10 cellular contexts compared by ENCODE assay signal in genomic region chr19:29872224-29872731, GRCh38.
A peak's percentile ranks its signal among the peaks of the same experiment; 100 is the strongest.
DNase-seq lines count a peak whose midpoint lies in the region; ATAC-seq and TF ChIP-seq lines count a peak whose summit lies in the region.
"Had no signal": no experiment of that assay in that cellular context is flagged by ENCODE, and none has a peak within 500 bp of the region (broad histone marks: within the 10 kb centered on the region; RNA-seq: fewer than 3 reads in every experiment).

No MANE protein-coding gene starts in this region.

- peaks cover 17% of the 10 kb centered on the region for H3K4me1 ChIP-seq in PC-9 (replicated peaks; ENCODE audit: insufficient read depth)

- H3K4me3 ChIP-seq in choroid plexus epithelial cell (ENCODE audit: low read depth, low read length) (no peak overlapping the region), PC-9 (no peak overlapping the region)

- no peaks in the 10 kb centered on the region for H4K20me1 ChIP-seq in PC-9 (ENCODE audit: insufficient read depth)

- in situ Hi-C loops in ACHN (cut with HindIII; ENCODE audit: low pct_ligation_motif_present, low pct_unique_long_range_greater_than_20kb, low sequenced_read_pairs), result no loop called here

- no peaks in the 10 kb centered on the region for H3K27me3 ChIP-seq in PC-9 (ENCODE audit: insufficient read depth, low read depth)

- H3F3A ChIP-seq in PC-9 (ENCODE audit: insufficient read depth, low read depth), result peaks cover 10% of the 10 kb centered on the region; the same call in 1 of the 2 replicates

- H2AFZ ChIP-seq in PC-9, result no peak overlapping the region

- H3K27me3 Mint-ChIP-seq in IgD-negative memory B cell, result peaks cover 20% of the 10 kb centered on the region
- H3K27me3 Mint-ChIP-seq in nephron progenitor cell (ENCODE audit: low read depth, poor library complexity), result peaks cover 53% of the 10 kb centered on the region

- CTCF ChIA-PET in GM10248 (lab: Yijun Ruan, JAX) (interaction anchor here (0.6 to 8.1 kb wide), 35 partner anchors 8 to 262 kb away, joined by 3 to 80 read pairs (median 5); no protein-coding TSS in a partner anchor), PC-9 (lab: Charles Lee) (interaction anchor here (0.5 to 2.0 kb wide), 4 partner anchors 14 to 142 kb away, joined by 3 to 5 read pairs (median 3); no protein-coding TSS in a partner anchor)

- H3K9me3 ChIP-seq in PC-9 (ENCODE audit: insufficient read depth, low read depth), result 0 out of 2 replicates have a peak, but pooled peaks cover 4% of the 10 kb centered on the region

- peak; percentile 45 for TF ChIP-seq CTCF in GM10248 (IDR thresholded peaks at IDR 0.05; ENCODE audit: control extremely low read depth, extremely low read depth, low read depth, missing control alignments)
- peak; percentile 23 for TF ChIP-seq CTCF in choroid plexus epithelial cell (conservative IDR thresholded peaks at IDR 0.05; ENCODE audit: low read depth, low read length)
- TF ChIP-seq CTCF in nephron progenitor cell (IDR thresholded peaks at IDR 0.05), result peak; percentile 19
- TF ChIP-seq CTCF in PC-9 (conservative IDR thresholded peaks at IDR 0.05), result no peak

- H3K27ac ChIP-seq in PC-9, result no peak overlapping the region

- DNase-seq in GM10248 (ENCODE audit: extremely low spot score) (no peak), choroid plexus epithelial cell (ENCODE audit: low read depth) (peak; percentile 26), nephron progenitor cell (peak; percentile 47), ACHN (no peak), PC-9 (no peak)
- DNase-seq: activated CD8-positive, alpha-beta memory T cell treated with anti-CD3 and anti-CD28 coated beads for 24 hours; NCI-H187 treated with DMSO at 0.1 percent for 48 hours had no signal

- H3K36me3 ChIP-seq in PC-9 (ENCODE audit: low read depth), result no peaks in the 10 kb centered on the region

- H3K9me3 Mint-ChIP-seq in IgD-negative memory B cell, result peaks cover 0 to 3% (median 2%) of the 10 kb centered on the region in 3 donors
- peaks cover 17% of the 10 kb centered on the region for H3K9me3 Mint-ChIP-seq in nephron progenitor cell

- ATAC-seq in GM18520 (IDR thresholded peaks at IDR 0.05; ENCODE audit: unreplicated experiment), result no peak
- no peak for ATAC-seq in GM18907 (IDR thresholded peaks at IDR 0.05; ENCODE audit: unreplicated experiment)

- H3K79me2 ChIP-seq in PC-9 (ENCODE audit: low read depth), result no peaks in the 10 kb centered on the region

- H3K4me3 Mint-ChIP-seq in IgD-negative memory B cell (peak overlapping the region; percentile 58 to 90 (median 79)), nephron progenitor cell (peak overlapping the region; percentile 67)

- H3K27ac Mint-ChIP-seq in IgD-negative memory B cell (no peak overlapping the region), nephron progenitor cell (no peak overlapping the region)

- H3K36me3 Mint-ChIP-seq in IgD-negative memory B cell (peaks cover 1% of the 10 kb centered on the region), nephron progenitor cell (ENCODE audit: low read depth) (no peaks in the 10 kb centered on the region)

- H3K4me2 ChIP-seq in PC-9, result no peak overlapping the region

- BruUV-seq in PC-9 (replicated peaks; lab: Mats Ljungman, UMichigan), result no TSS peak

- POLR2A ChIA-PET in GM10248 (lab: Yijun Ruan, JAX) (interaction anchor here (0.5 to 0.9 kb wide), 2 partner anchors 27 to 675 kb away, joined by 3 to 4 read pairs; no protein-coding TSS in a partner anchor), PC-9 (lab: Charles Lee; ENCODE audit: unreplicated experiment) (no interaction called here)

- no peaks in the 10 kb centered on the region for H3K9me2 ChIP-seq in PC-9 (ENCODE audit: insufficient read depth)

- intact Hi-C loops in PC-9 (cut with micrococcal nuclease; ENCODE audit: unreplicated experiment), result no loop called here

- H3K4me1 Mint-ChIP-seq in IgD-negative memory B cell, result peaks cover 4 to 7% (median 4%) of the 10 kb centered on the region in 3 donors
- H3K4me1 Mint-ChIP-seq in nephron progenitor cell, result peaks cover 38% of the 10 kb centered on the region

Comparison
In these comparisons a context has a peak if more than half of its experiments do, and no peak if none do; other contexts are left out.
1. DNase-seq: peak in choroid plexus epithelial cell (single experiment) and nephron progenitor cell (single experiment); none in GM10248 (single experiment), ACHN (single experiment) and PC-9 (0 of 2).